Comparison of ENCODE assay signal across 8 cellular contexts in the genomic region with DNA sequence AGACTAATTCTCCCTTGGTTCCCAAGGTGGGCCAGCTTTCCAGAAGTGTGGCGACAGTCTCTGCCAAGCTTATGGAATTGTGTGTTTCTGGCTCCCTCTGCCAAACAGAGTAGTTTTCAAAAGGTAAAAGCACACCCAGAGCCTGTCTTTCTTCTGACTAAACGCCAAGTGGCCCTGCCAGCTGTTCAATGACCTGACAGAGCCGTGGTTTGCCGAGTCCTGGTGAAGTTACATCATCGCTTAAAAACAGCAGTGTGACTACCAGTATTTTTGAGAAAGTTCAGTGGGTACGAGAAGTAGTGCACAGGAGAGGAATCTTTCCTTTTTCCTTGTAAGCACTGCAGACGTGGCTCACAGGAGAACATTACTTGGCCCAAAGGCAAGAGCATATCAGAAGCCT. TPM values are rescaled to one million over a fixed set of nuclear protein-coding genes. Genes with fewer than 3 reads are reported as not detected.
A peak's percentile ranks its signal among the peaks of the same experiment; 100 is the strongest.
DNase-seq lines count a peak whose midpoint lies in the region; TF ChIP-seq lines count a peak whose summit lies in the region.

No MANE protein-coding gene starts in this region.

- POLR2A ChIA-PET in PC-9 (lab: Charles Lee; ENCODE audit: unreplicated experiment): interaction anchor here (0.6 to 0.7 kb wide), 2 partner anchors 145 to 580 kb away, joined by 3 to 6 read pairs; no protein-coding TSS in a partner anchor
- POLR2A ChIA-PET in GM10248 (lab: Yijun Ruan, JAX): no interaction called here

- no peaks in the 10 kb centered on the region for H3K27me3 Mint-ChIP-seq in nephron (ENCODE audit: low read depth)

- H3K4me1 Mint-ChIP-seq in nephron: peaks cover 53% of the 10 kb centered on the region

- H3K9me3 Mint-ChIP-seq in nephron: no peaks in the 10 kb centered on the region

- H3K4me3 ChIP-seq in PC-9: peak overlapping the region; percentile 72; the same call in 1 of the 2 replicates
- H3K4me3 ChIP-seq in epithelial cell of proximal tubule (ENCODE audit: low read depth, low read length): peak overlapping the region; percentile 29

- peaks cover 55% of the 10 kb centered on the region for H3K4me1 ChIP-seq in PC-9 (replicated peaks; ENCODE audit: insufficient read depth)

- no peak overlapping the region; the same call in 1 of the 2 replicates for H2AFZ ChIP-seq in PC-9

- no peaks in the 10 kb centered on the region for H3K9me2 ChIP-seq in PC-9 (ENCODE audit: insufficient read depth)

- peaks cover 4% of the 10 kb centered on the region for H3K36me3 Mint-ChIP-seq in nephron (ENCODE audit: low read depth)

- peak overlapping the region; percentile 84 for H3K4me2 ChIP-seq in PC-9

- no peaks in the 10 kb centered on the region for H3K36me3 ChIP-seq in PC-9 (ENCODE audit: low read depth)

- CTCF ChIA-PET in PC-9 (lab: Charles Lee): no interaction called here
- CTCF ChIA-PET in GM10248 (lab: Yijun Ruan, JAX): interaction anchor here (1.0 to 1.4 kb wide), 2 partner anchors 13 to 23 kb away, joined by 3 to 4 read pairs; no protein-coding TSS in a partner anchor

- peaks cover 44% of the 10 kb centered on the region for H3F3A ChIP-seq in PC-9 (ENCODE audit: insufficient read depth, low read depth)

- H3K4me3 Mint-ChIP-seq in nephron: peak overlapping the region; percentile 84 to 85 (median 85)

- H3K27ac Mint-ChIP-seq in nephron: peak overlapping the region; percentile 67 to 85 (median 82)

- TF ChIP-seq CTCF in PC-9 (conservative IDR thresholded peaks at IDR 0.05) (no peak), epithelial cell of proximal tubule (conservative IDR thresholded peaks at IDR 0.05; ENCODE audit: low read depth, low read length) (no peak), nephron (IDR thresholded peaks at IDR 0.05; ENCODE audit: unreplicated experiment in 3 of 3) (no peak), GM10248 (IDR thresholded peaks at IDR 0.05; ENCODE audit: control extremely low read depth, extremely low read depth, low read depth, missing control alignments) (no peak)

- H3K79me2 ChIP-seq in PC-9 (ENCODE audit: low read depth): peaks cover 49% of the 10 kb centered on the region

- no peaks in the 10 kb centered on the region for H3K9me3 ChIP-seq in PC-9 (ENCODE audit: insufficient read depth, low read depth)

- H3K27ac ChIP-seq in PC-9: peak overlapping the region; percentile 85

- no peaks in the 10 kb centered on the region for H4K20me1 ChIP-seq in PC-9 (ENCODE audit: insufficient read depth)

- no peaks in the 10 kb centered on the region for H3K27me3 ChIP-seq in PC-9 (ENCODE audit: insufficient read depth, low read depth)

- DNase-seq in NCI-H1417 (lab: John Stamatoyannopoulos, UW): peak in 2 of 3 experiments; percentile 9 to 10
- no peak for DNase-seq in NCI-H1417 treated with DMSO at 0.1 percent for 48 hours (lab: John Stamatoyannopoulos, UW)
- DNase-seq in PC-9: peak; percentile 58 to 65
- DNase-seq in epithelial cell of proximal tubule (ENCODE audit: low read depth): peak; percentile 76
- no peak for DNase-seq in activated CD4-positive, CD25-positive, alpha-beta regulatory T cell (lab: John Stamatoyannopoulos, UW)
- no peak for DNase-seq in UCSD-AML1 (lab: John Stamatoyannopoulos, UW; ENCODE audit: unreplicated experiment)
- DNase-seq in GM10248 (ENCODE audit: extremely low spot score): no peak

- intact Hi-C loops in PC-9 (cut with micrococcal nuclease; ENCODE audit: unreplicated experiment): loop anchor here (5.0 to 10.0 kb wide), 3 partner anchors 151 to 991 kb away; no protein-coding TSS in a partner anchor

- BruUV-seq in PC-9 (replicated peaks; lab: Mats Ljungman, UMichigan): no TSS peak

RNA-seq across cellular contexts. Expression of a gene that starts 1.9 kb away (rescaled TPM):
- total RNA-seq in PC-9 (2021) (18.9 and 22.9 TPM in 2 replicates), epithelial cell of proximal tubule (0.86 and 4.1 TPM in 2 replicates)

RNA-seq across cellular contexts. Expression of a gene that starts 33.8 kb away (rescaled TPM):
- total RNA-seq in PC-9 (2021): 50.2 and 51.7 TPM in 2 replicates
- 8.2 and 8.5 TPM in 2 replicates for total RNA-seq in epithelial cell of proximal tubule

RNA-seq across cellular contexts. Expression of a gene that starts 46.7 kb away (rescaled TPM):
- 8.4 and 14.3 TPM in 2 replicates for total RNA-seq in PC-9 (2021)
- total RNA-seq in epithelial cell of proximal tubule: 20.3 and 25.5 TPM in 2 replicates

Comparison
In these comparisons a context has a peak if more than half of its experiments do, and no peak if none do; other contexts are left out.
1. DNase-seq: peak in NCI-H1417 (2 of 3), PC-9 (2 of 2) and epithelial cell of proximal tubule (single experiment); none in NCI-H1417 treated with DMSO at 0.1 percent for 48 hours (single experiment), activated CD4-positive, CD25-positive, alpha-beta regulatory T cell (0 of 4), UCSD-AML1 (single experiment) and GM10248 (single experiment).